In genomic region chr20:41329435-41330342, GRCh38 we compare ENCODE assay signal across 8 cellular contexts. TPM values are rescaled to one million over a fixed set of nuclear protein-coding genes. Genes with fewer than 3 reads are reported as not detected.
A peak's percentile ranks its signal among the peaks of the same experiment; 100 is the strongest.
DNase-seq lines count a peak whose midpoint lies in the region; ATAC-seq and TF ChIP-seq lines count a peak whose summit lies in the region.

No MANE protein-coding gene starts in this region.

- no peaks in the 10 kb centered on the region for H3K36me3 ChIP-seq in BLaER1 treated with 17β-estradiol and CSF1 and Interleukin-3, amounts not matched to agents 10 nM and 100 nM
- H3K36me3 ChIP-seq in gastroesophageal sphincter = no peaks in the 10 kb centered on the region

- H4K20me1 ChIP-seq in BLaER1 treated with 17β-estradiol and CSF1 and Interleukin-3, amounts not matched to agents 10 nM and 100 nM = no peaks in the 10 kb centered on the region

- WGBS in gastroesophageal sphincter (ENCODE audit: low coverage in 1 of 2), 2 donors = 50 to 70% methylated on average over 2 to 6 of the region's 14 CpGs

- no peaks in the 10 kb centered on the region for H3K27me3 ChIP-seq in BLaER1 treated with 17β-estradiol and CSF1 and Interleukin-3, amounts not matched to agents 10 nM and 100 nM
- H3K27me3 ChIP-seq in gastroesophageal sphincter = no peaks in the 10 kb centered on the region

- no peak for TF ChIP-seq EP300 in gastroesophageal sphincter (IDR thresholded peaks at IDR 0.05)

- peaks cover 9 to 26% (median 16%) of the 10 kb centered on the region in 10 experiments; a peak in 19 of 20 replicates for H3K4me1 ChIP-seq in BLaER1 treated with 17β-estradiol and CSF1 and Interleukin-3, amounts not matched to agents 10 nM and 100 nM
- H3K4me1 ChIP-seq in gastroesophageal sphincter = peaks cover 3 to 24% (median 5%) of the 10 kb centered on the region in 3 donors

- no peak for TF ChIP-seq POLR2A in gastroesophageal sphincter (IDR thresholded peaks at IDR 0.05)

- H3K4me3 ChIP-seq in BLaER1 treated with 17β-estradiol and CSF1 and Interleukin-3, amounts not matched to agents 10 nM and 100 nM = no peak overlapping the region
- H3K4me3 ChIP-seq in gastroesophageal sphincter = no peak overlapping the region
- peak overlapping the region; percentile 8 for H3K4me3 ChIP-seq in retinal pigment epithelial cell (ENCODE audit: low read length)

- H3K9me3 ChIP-seq in BLaER1 treated with 17β-estradiol and CSF1 and Interleukin-3, amounts not matched to agents 10 nM and 100 nM (replicated peaks in 1 of 11) = no peaks in the 10 kb centered on the region
- H3K9me3 ChIP-seq in gastroesophageal sphincter = no peaks in the 10 kb centered on the region

- TF ChIP-seq CTCF in gastroesophageal sphincter (IDR thresholded peaks at IDR 0.05) (no peak), retinal pigment epithelial cell (conservative IDR thresholded peaks at IDR 0.05; ENCODE audit: low read depth, low read length) (no peak)

- H3K27ac ChIP-seq in BLaER1 treated with 17β-estradiol and CSF1 and Interleukin-3, amounts not matched to agents 10 nM and 100 nM = peak overlapping the region in 8 of 11 experiments; percentile 3 to 63 (median 45); a peak in 14 of 22 replicates
- H3K27ac ChIP-seq in gastroesophageal sphincter = peak overlapping the region; percentile 77 to 82 (median 80)

- peak overlapping the region in 6 of 11 experiments; percentile 14 to 38 (median 36); a peak in 7 of 22 replicates for H3K9ac ChIP-seq in BLaER1 treated with 17β-estradiol and CSF1 and Interleukin-3, amounts not matched to agents 10 nM and 100 nM

- DNase-seq in H4 (ENCODE audit: low spot score) (peak; percentile 84), retinal pigment epithelial cell (ENCODE audit: low read depth) (peak; percentile 94), NCI-H774 (lab: John Stamatoyannopoulos, UW) (no peak)
- DNase-seq in activated T-helper 9 cell treated with anti-CD3 and anti-CD28 coated beads, Interleukin-2, amount 50 U/mL, for 16 hours (ENCODE audit: low read depth) = peak; percentile 45

- ATAC-seq in gastroesophageal sphincter = peak; percentile 98
- no peak for ATAC-seq in GM21528 (IDR thresholded peaks at IDR 0.05; ENCODE audit: low FRiP score, unreplicated experiment)

- H3K4me2 ChIP-seq in BLaER1 treated with 17β-estradiol and CSF1 and Interleukin-3, amounts not matched to agents 10 nM and 100 nM = peak overlapping the region; percentile 33 to 77 (median 62)

TF ChIP-seq in PFSK-1, 5 proteins besides CTCF, POLR2A, EP300 and RAD21:
- TF ChIP-seq FOXP2 (optimal IDR thresholded peaks at IDR 0.05; ENCODE audit: borderline replicate concordance, extremely low read depth, extremely low read length, insufficient read depth) (peak; percentile 58), POLR2AphosphoS5 (IDR thresholded peaks at IDR 0.05; ENCODE audit: low read depth, low read length) (peak; percentile 69), TAF1 (IDR thresholded peaks at IDR 0.05; ENCODE audit: borderline replicate concordance, insufficient read depth, low read length) (peak; percentile 71), SIN3A (IDR thresholded peaks at IDR 0.05; ENCODE audit: borderline replicate concordance, insufficient read depth, low read length) (peak; percentile 65; the same call in 1 of the 2 replicates), REST (IDR thresholded peaks at IDR 0.05; ENCODE audit: insufficient read depth in 1 of 2, low read depth in 2 of 2, low read length in 2 of 2) (peak in 1 of 2 experiments; percentile 73; a peak in 2 of 4 replicates)

RNA-seq across cellular contexts. Expression of gene LPIN3, which starts 10.9 kb away (rescaled TPM):
- total RNA-seq in H4 (2014; rRNA removed; shearing (Covaris generic)) = 0.33 and 0.79 TPM in 2 replicates
- polyA plus RNA-seq in PFSK-1 (2012; ENCODE audit: insufficient read length, low read depth) = 6.5 TPM
- total RNA-seq in gastroesophageal sphincter = 10 to 100 TPM in 2 of 4 donors, 1 to 10 TPM in 2; 5.5 to 16.6 (median 9.1) TPM

RNA-seq across cellular contexts. Expression of gene ZHX3, which starts 12.2 kb away (rescaled TPM):
- total RNA-seq in H4 (2014; rRNA removed; shearing (Covaris generic)) = 5.6 and 7.6 TPM in 2 replicates
- 5.3 TPM for polyA plus RNA-seq in PFSK-1 (2012; ENCODE audit: insufficient read length, low read depth)
- total RNA-seq in gastroesophageal sphincter = 100 to 1,000 TPM; 121 to 183 (median 155) TPM

RNA-seq across cellular contexts. Expression of gene EMILIN3, which starts 36.9 kb away (rescaled TPM):
- not detected in 2 replicates for total RNA-seq in H4 (2014; rRNA removed; shearing (Covaris generic))
- not detected for polyA plus RNA-seq in PFSK-1 (2012; ENCODE audit: insufficient read length, low read depth)
- 1 to 10 TPM; 1.1 to 3.6 (median 2.9) TPM for total RNA-seq in gastroesophageal sphincter

Comparison
In these comparisons a context has a peak if more than half of its experiments do, and no peak if none do; other contexts are left out.
1. RNA of gene ZHX3, which starts 12.2 kb away (total RNA-seq): 121 to 183 TPM in gastroesophageal sphincter; 5.6 to 7.6 TPM in H4; every median in the first group is over 10 times any median in the second.